ENCODE assay signal across 19 cellular contexts in the genomic region with DNA sequence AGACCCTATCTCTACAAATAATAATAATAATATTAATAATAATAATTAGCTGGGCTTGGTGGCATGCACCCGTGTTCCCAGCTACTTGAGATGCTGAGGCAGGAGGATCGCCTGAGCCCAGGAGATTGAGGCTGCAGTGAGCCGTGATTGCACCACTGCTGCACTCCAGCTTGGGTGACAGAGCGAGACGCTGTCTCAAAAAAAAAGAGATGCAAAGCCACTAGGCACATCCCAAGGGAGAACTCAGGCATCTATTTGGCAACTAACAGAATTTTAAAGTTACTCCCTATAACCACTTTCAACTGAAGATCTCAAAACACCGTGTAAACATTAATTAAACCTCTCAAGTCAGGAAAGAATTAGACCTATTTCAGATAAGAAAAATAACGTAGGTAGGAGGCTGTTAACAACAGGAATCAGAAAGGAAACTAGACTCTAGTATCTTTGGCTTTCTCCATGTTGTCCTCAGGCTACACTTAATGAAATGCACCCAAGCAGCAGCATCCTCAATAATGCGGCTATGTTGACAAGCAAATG. TPM values are rescaled to one million over a fixed set of nuclear protein-coding genes. Genes with fewer than 3 reads are reported as not detected.
DNase-seq lines count a peak whose midpoint lies in the region; ATAC-seq, FAIRE-seq and TF ChIP-seq lines count a peak whose summit lies in the region.
"Had no signal": no experiment of that assay in that cellular context is flagged by ENCODE, and none has a peak within 500 bp of the region (broad histone marks: within the 10 kb centered on the region; RNA-seq: fewer than 3 reads in every experiment).

No MANE protein-coding gene starts in this region.

- intact Hi-C loops in CD4-positive, alpha-beta memory T cell (cut with micrococcal nuclease): loop anchor here (5.0 kb wide), 1 partner anchor 144 kb away; the partner anchor contains the start of genes S100PBP and YARS1
- intact Hi-C loops in natural killer cell (cut with micrococcal nuclease): no loop called here

- DNase-seq in CD4-positive, alpha-beta memory T cell: no peak
- DNase-seq in Karpas-422 (peak; percentile 95), natural killer cell (no peak), D341Med (ENCODE audit: low spot score) (no peak), NCI-H524 treated with DMSO at 0.1 percent for 48 hours (lab: John Stamatoyannopoulos, UW) (no peak), urothelium cell line (ENCODE audit: low spot score) (no peak)
- no peak for DNase-seq in stimulated activated CD4-positive, alpha-beta T cell treated with anti-CD3 and anti-CD28 coated beads, Interleukin-15, amount 100 ng/mL, for 24 hours
- DNase-seq: activated naive CD8-positive, alpha-beta T cell treated with anti-CD3 and anti-CD28 coated beads for 36 hours; central memory CD4-positive, alpha-beta T cell; head of caudate nucleus; KG1; NCI-H1694 treated with DMSO at 0.1 percent for 48 hours; stimulated activated CD4-positive, alpha-beta T cell treated with anti-CD3 and anti-CD28 coated beads, Interleukin-2, amount 100 ng/mL, for 24 hours; stimulated activated CD8-positive, alpha-beta memory T cell treated with anti-CD3 and anti-CD28 coated beads, Interleukin-4, amount 100 ng/mL, for 48 hours had no signal

- ATAC-seq in activated T-helper 17 cell treated with anti-CD3 and anti-CD28 coated beads, Interleukin-2, amount 50 U/mL, for 72 hours (replicated peaks): no peak
- ATAC-seq in natural killer cell: no peak
- ATAC-seq: GM23338 had no signal

- no peaks in the 10 kb centered on the region for H3K9me2 ChIP-seq in Karpas-422 (replicated peaks; ENCODE audit: insufficient read depth, low read length)

- H3K79me2 ChIP-seq in Karpas-422 (ENCODE audit: low read length): peaks cover 81% of the 10 kb centered on the region

- no peaks in the 10 kb centered on the region for H3K36me3 ChIP-seq in CD4-positive, alpha-beta memory T cell (ENCODE audit: insufficient read depth, low read length)
- peaks cover 25% of the 10 kb centered on the region for H3K36me3 ChIP-seq in Karpas-422 (ENCODE audit: insufficient read depth, low read length)

- peaks cover 0 to 15% of the 10 kb centered on the region in 2 donors for H3K36me3 Mint-ChIP-seq in CD4-positive, alpha-beta memory T cell
- H3K36me3 Mint-ChIP-seq in activated T-helper 17 cell treated with anti-CD3 and anti-CD28 coated beads, Interleukin-2, amount 50 U/mL, for 72 hours (ENCODE audit: low read depth): peaks cover 58% of the 10 kb centered on the region
- no peaks in the 10 kb centered on the region for H3K36me3 Mint-ChIP-seq in natural killer cell
- H3K36me3 Mint-ChIP-seq: activated naive CD8-positive, alpha-beta T cell treated with anti-CD3 and anti-CD28 coated beads for 36 hours had no signal

- TF ChIP-seq CTCF in natural killer cell (IDR thresholded peaks at IDR 0.05): no peak

- no peak overlapping the region for H3K27ac ChIP-seq in CD4-positive, alpha-beta memory T cell (ENCODE audit: low read depth, low read length)
- peak overlapping the region; percentile 99 for H3K27ac ChIP-seq in Karpas-422 (ENCODE audit: low read length)
- H3K27ac ChIP-seq: epithelial cell of prostate had no signal

- no peak overlapping the region for H3K4me3 ChIP-seq in CD4-positive, alpha-beta memory T cell (ENCODE audit: low read length in 2 of 2)
- peak overlapping the region; percentile 88 for H3K4me3 ChIP-seq in Karpas-422 (ENCODE audit: low read length)
- H3K4me3 ChIP-seq: GM23338 had no signal

- H3K4me2 ChIP-seq in Karpas-422 (ENCODE audit: low read depth, low read length, poor library complexity, severe bottlenecking): peak overlapping the region; percentile 82
- H3K4me2 ChIP-seq: GM23338 had no signal

- POLR2A ChIA-PET in CD4-positive, alpha-beta memory T cell (lab: Charles Lee; ENCODE audit: partially characterized antibody): interaction anchor here (0.8 to 12.9 kb wide), 2 partner anchors 20 to 23 kb away, joined by 3 to 205 read pairs; no protein-coding TSS in a partner anchor

- CTCF ChIA-PET in CD4-positive, alpha-beta memory T cell (lab: Charles Lee; ENCODE audit: partially characterized antibody): interaction anchor here (0.9 kb wide), 1 partner anchor 1245 kb away, joined by 3 read pairs; no protein-coding TSS in a partner anchor

- no peaks in the 10 kb centered on the region for H3K9me3 ChIP-seq in CD4-positive, alpha-beta memory T cell (ENCODE audit: control insufficient read depth in 1 of 2, low read length in 2 of 2)
- no peaks in the 10 kb centered on the region for H3K9me3 ChIP-seq in Karpas-422 (ENCODE audit: low read length)

- H2AFZ ChIP-seq in Karpas-422 (ENCODE audit: low read length): no peak overlapping the region
- H2AFZ ChIP-seq: GM23338 had no signal

- peaks cover 21% of the 10 kb centered on the region for H4K20me1 ChIP-seq in Karpas-422 (ENCODE audit: insufficient read depth, low read depth, low read length)

- peaks cover 69% of the 10 kb centered on the region for H3K4me1 ChIP-seq in CD4-positive, alpha-beta memory T cell (ENCODE audit: insufficient read depth, low read length)
- H3K4me1 ChIP-seq in Karpas-422 (ENCODE audit: low read length): peaks cover 67% of the 10 kb centered on the region

- H3K27ac Mint-ChIP-seq in CD4-positive, alpha-beta memory T cell: peak overlapping the region in 6 of 7 donors; percentile 1 to 90 (median 60)
- no peak overlapping the region for H3K27ac Mint-ChIP-seq in activated T-helper 17 cell treated with anti-CD3 and anti-CD28 coated beads, Interleukin-2, amount 50 U/mL, for 72 hours
- H3K27ac Mint-ChIP-seq in natural killer cell: peak overlapping the region; percentile 84 to 87
- H3K27ac Mint-ChIP-seq: activated naive CD8-positive, alpha-beta T cell treated with anti-CD3 and anti-CD28 coated beads for 36 hours; GM23338 had no signal

- H3K9ac ChIP-seq in Karpas-422 (ENCODE audit: low read length): peak overlapping the region; percentile 92

- no peaks in the 10 kb centered on the region for H3K27me3 ChIP-seq in CD4-positive, alpha-beta memory T cell (ENCODE audit: insufficient read depth, low read length)
- no peaks in the 10 kb centered on the region for H3K27me3 ChIP-seq in Karpas-422 (ENCODE audit: low read length)

- FAIRE-seq in urothelium cell line (lab: Jason Lieb, UNC): no peak
- FAIRE-seq: G401.6 had no signal

- H3K4me1 Mint-ChIP-seq in CD4-positive, alpha-beta memory T cell: peaks cover 45 to 79% (median 63%) of the 10 kb centered on the region in 4 donors
- peaks cover 45% of the 10 kb centered on the region for H3K4me1 Mint-ChIP-seq in activated T-helper 17 cell treated with anti-CD3 and anti-CD28 coated beads, Interleukin-2, amount 50 U/mL, for 72 hours
- H3K4me1 Mint-ChIP-seq in natural killer cell: peaks cover 60 to 62% of the 10 kb centered on the region in 2 donors

- H3K4me3 Mint-ChIP-seq in CD4-positive, alpha-beta memory T cell: peak overlapping the region in 5 of 8 donors; percentile 11 to 60 (median 21)
- peak overlapping the region; percentile 98 for H3K4me3 Mint-ChIP-seq in activated T-helper 17 cell treated with anti-CD3 and anti-CD28 coated beads, Interleukin-2, amount 50 U/mL, for 72 hours
- H3K4me3 Mint-ChIP-seq in natural killer cell: peak overlapping the region; percentile 45
- H3K4me3 Mint-ChIP-seq: activated naive CD8-positive, alpha-beta T cell treated with anti-CD3 and anti-CD28 coated beads for 36 hours; GM23338 had no signal

- no peaks in the 10 kb centered on the region for H3K9me3 Mint-ChIP-seq in CD4-positive, alpha-beta memory T cell
- no peaks in the 10 kb centered on the region for H3K9me3 Mint-ChIP-seq in activated T-helper 17 cell treated with anti-CD3 and anti-CD28 coated beads, Interleukin-2, amount 50 U/mL, for 72 hours
- H3K9me3 Mint-ChIP-seq in natural killer cell: no peaks in the 10 kb centered on the region
- H3K9me3 Mint-ChIP-seq: activated naive CD8-positive, alpha-beta T cell treated with anti-CD3 and anti-CD28 coated beads for 36 hours; GM23338 had no signal

- no peaks in the 10 kb centered on the region for H3K27me3 Mint-ChIP-seq in CD4-positive, alpha-beta memory T cell
- H3K27me3 Mint-ChIP-seq in activated T-helper 17 cell treated with anti-CD3 and anti-CD28 coated beads, Interleukin-2, amount 50 U/mL, for 72 hours: no peaks in the 10 kb centered on the region
- H3K27me3 Mint-ChIP-seq in natural killer cell (ENCODE audit: low read depth in 2 of 2): no peaks in the 10 kb centered on the region
- H3K27me3 Mint-ChIP-seq: activated naive CD8-positive, alpha-beta T cell treated with anti-CD3 and anti-CD28 coated beads for 36 hours had no signal

RNA-seq across cellular contexts. Expression of gene RNF19B, which starts 3.7 kb away (rescaled TPM):
- 10 to 100 TPM; 28.5 to 30.6 TPM for total RNA-seq in CD4-positive, alpha-beta memory T cell
- polyA plus RNA-seq in CD4-positive, alpha-beta memory T cell: 1 to 10 TPM; 1.1 to 4.8 TPM
- total RNA-seq in Karpas-422 (2014; rRNA removed; shearing (Covaris generic); ENCODE audit: low replicate concordance): 86.1 and 160 TPM in 2 replicates
- total RNA-seq in activated T-helper 17 cell treated with anti-CD3 and anti-CD28 coated beads, Interleukin-2, amount 50 U/mL, for 72 hours: 10 to 100 TPM; 32.2 to 65.6 TPM
- 100 to 1,000 TPM in 1 of 3 donors, 10 to 100 TPM in 2; 44.2 to 110 (median 54.3) TPM for total RNA-seq in natural killer cell

RNA-seq across cellular contexts. Expression of gene TMEM54, which starts 59.7 kb away (rescaled TPM):
- not detected for total RNA-seq in CD4-positive, alpha-beta memory T cell
- polyA plus RNA-seq in CD4-positive, alpha-beta memory T cell: not detected
- 1.1 and 4.9 TPM in 2 replicates for total RNA-seq in Karpas-422 (2014; rRNA removed; shearing (Covaris generic); ENCODE audit: low replicate concordance)
- under 1 TPM; 0.37 to 0.80 TPM for total RNA-seq in activated T-helper 17 cell treated with anti-CD3 and anti-CD28 coated beads, Interleukin-2, amount 50 U/mL, for 72 hours
- not detected for total RNA-seq in natural killer cell
- polyA plus RNA-seq: CD14-positive monocyte had no signal

Comparison
In these comparisons a context has a peak if more than half of its experiments do, and no peak if none do; other contexts are left out.
1. H3K4me3 Mint-ChIP-seq: peak in every context shown above with its lines; median percentile 98 in activated T-helper 17 cell treated with anti-CD3 and anti-CD28 coated beads, Interleukin-2, amount 50 U/mL, for 72 hours; 45 in natural killer cell; 21 in CD4-positive, alpha-beta memory T cell.